Comparison of ENCODE assay signal across 30 cellular contexts in the genomic region with DNA sequence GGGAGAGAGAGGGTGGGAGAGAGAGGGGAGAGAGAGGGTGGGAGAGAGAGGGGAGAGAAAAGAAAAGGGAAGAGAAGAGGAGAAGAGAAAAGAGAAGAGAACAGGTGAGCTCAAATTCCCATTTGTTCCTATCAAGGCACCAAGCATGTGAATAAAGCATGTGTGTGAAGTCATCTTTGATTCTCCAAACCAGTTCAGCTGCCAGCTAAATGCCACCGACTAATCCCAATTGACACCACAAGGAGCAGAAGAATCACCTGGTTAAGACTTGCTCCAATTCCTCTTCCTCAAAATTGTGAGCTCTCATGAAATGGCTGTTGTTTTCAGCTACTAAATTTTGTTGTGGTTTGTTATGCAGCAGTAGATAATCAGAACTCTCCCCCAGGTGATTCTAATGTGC.
"Had no signal": no experiment of that assay in that cellular context is flagged by ENCODE, and none has a peak within 500 bp of the region (broad histone marks: within the 10 kb centered on the region; RNA-seq: fewer than 3 reads in every experiment).

No MANE protein-coding gene starts in this region.

- H3K4me3 Mint-ChIP-seq: activated CD4-positive, alpha-beta memory T cell treated with anti-CD3 and anti-CD28 coated beads for 36 hours; activated CD4-positive, alpha-beta T cell treated with anti-CD3 and anti-CD28 coated beads, Interleukin-2, amount 10 ng/mL, durations not matched to agents 24 days and 14 days; activated naive CD4-positive, alpha-beta T cell treated with anti-CD3 and anti-CD28 coated beads, Interleukin-2, amount 10 ng/mL, durations not matched to agents 7 days and 5 days; activated naive CD8-positive, alpha-beta T cell treated with anti-CD3 and anti-CD28 coated beads, Interleukin-2, amount 10 ng/mL, durations not matched to agents 7 days and 5 days; activated T-helper 1 cell treated with anti-CD3 and anti-CD28 coated beads, Interleukin-12 subunit alpha, Interleukin-12 subunit beta, Interleukin-2, Interleukin-4 antibody, amounts not matched to agents 30 ng/mL and 10 ng/mL and 1 ng/mL, durations not matched to agents 14 hours and 24 hours and 36 hours; brain; immature natural killer cell; memory B cell; natural killer cell had no signal

- H3K27me3 Mint-ChIP-seq: brain had no signal

- H3K9me3 Mint-ChIP-seq: activated CD4-positive, alpha-beta memory T cell treated with anti-CD3 and anti-CD28 coated beads for 36 hours; activated CD4-positive, alpha-beta T cell treated with anti-CD3 and anti-CD28 coated beads, Interleukin-2, amount 10 ng/mL, durations not matched to agents 24 days and 14 days; activated naive CD4-positive, alpha-beta T cell treated with anti-CD3 and anti-CD28 coated beads, Interleukin-2, amount 10 ng/mL, durations not matched to agents 7 days and 5 days; activated T-helper 1 cell treated with anti-CD3 and anti-CD28 coated beads, Interleukin-12 subunit alpha, Interleukin-12 subunit beta, Interleukin-2, Interleukin-4 antibody, amounts not matched to agents 30 ng/mL and 10 ng/mL and 1 ng/mL, durations not matched to agents 14 hours and 24 hours and 36 hours; natural killer cell had no signal

- H3K27ac Mint-ChIP-seq: activated CD4-positive, alpha-beta memory T cell treated with anti-CD3 and anti-CD28 coated beads for 36 hours; activated CD4-positive, alpha-beta T cell treated with anti-CD3 and anti-CD28 coated beads, Interleukin-2, amount 10 ng/mL, durations not matched to agents 24 days and 14 days; activated naive CD4-positive, alpha-beta T cell treated with anti-CD3 and anti-CD28 coated beads, Interleukin-2, amount 10 ng/mL, durations not matched to agents 7 days and 5 days; activated naive CD8-positive, alpha-beta T cell treated with anti-CD3 and anti-CD28 coated beads, Interleukin-2, amount 10 ng/mL, durations not matched to agents 7 days and 5 days; activated T-helper 1 cell treated with anti-CD3 and anti-CD28 coated beads, Interleukin-12 subunit alpha, Interleukin-12 subunit beta, Interleukin-2, Interleukin-4 antibody, amounts not matched to agents 30 ng/mL and 10 ng/mL and 1 ng/mL, durations not matched to agents 14 hours and 24 hours and 36 hours; immature natural killer cell; memory B cell; natural killer cell had no signal

- FAIRE-seq: kidney had no signal

- H3K4me1 ChIP-seq: uterus had no signal

- H3K9me3 ChIP-seq: ascending aorta, heart left ventricle, right atrium auricular region, spleen, testis, uterus had no signal

- H3K27ac ChIP-seq: ascending aorta, coronary artery, right atrium auricular region, testis had no signal

- DNase-seq: activated CD4-positive, alpha-beta memory T cell treated with anti-CD3 and anti-CD28 coated beads for 36 hours; activated CD4-positive, alpha-beta T cell treated with anti-CD3 and anti-CD28 coated beads, Interleukin-2, amount 10 ng/mL, durations not matched to agents 24 days and 14 days; activated CD4-positive, CD25-positive, alpha-beta regulatory T cell treated with anti-CD3 and anti-CD28 coated beads, Interleukin-2, amount 50 U/mL, for 72 hours; activated CD8-positive, alpha-beta memory T cell treated with anti-CD3 and anti-CD28 coated beads, Interleukin-2, amount 50 U/mL, for 4 hours; activated gamma-delta T cell; activated naive CD4-positive, alpha-beta T cell treated with anti-CD3 and anti-CD28 coated beads, Interleukin-2, amount 10 ng/mL, durations not matched to agents 7 days and 5 days; activated naive CD8-positive, alpha-beta T cell treated with anti-CD3 and anti-CD28 coated beads, Interleukin-2, amount 10 ng/mL, durations not matched to agents 7 days and 5 days; activated T-cell treated with anti-CD3 and anti-CD28 coated beads, Interleukin-2, amount 50 U/mL, for 1 hour; dorsolateral prefrontal cortex; effector memory CD4-positive, alpha-beta T cell; foreskin fibroblast; heart left ventricle; hypothalamus; immature natural killer cell; kidney; left colon; midbrain; natural killer cell; spleen; stimulated activated CD4-positive, alpha-beta T cell treated with anti-CD3 and anti-CD28 coated beads, Interleukin-2, amount 100 ng/mL, for 48 hours; stimulated activated naive CD8-positive, alpha-beta T cell treated with anti-CD3 and anti-CD28 coated beads, Interleukin-15, Interleukin-2, amounts not matched to agents 100 U/mL and 50 U/mL, for 24 hours; testis; trophoblast cell; uterus had no signal

- H3K4me3 ChIP-seq: ascending aorta, coronary artery, heart left ventricle, right atrium auricular region, spleen, testis, uterus had no signal

- H3K36me3 ChIP-seq: ascending aorta, heart left ventricle, right atrium auricular region, spleen, uterus had no signal

- H3K27me3 ChIP-seq: ascending aorta, heart left ventricle, right atrium auricular region, testis, uterus had no signal

- H3K36me3 Mint-ChIP-seq: activated CD4-positive, alpha-beta memory T cell treated with anti-CD3 and anti-CD28 coated beads for 36 hours; activated naive CD4-positive, alpha-beta T cell treated with anti-CD3 and anti-CD28 coated beads, Interleukin-2, amount 10 ng/mL, durations not matched to agents 7 days and 5 days; activated naive CD8-positive, alpha-beta T cell treated with anti-CD3 and anti-CD28 coated beads, Interleukin-2, amount 10 ng/mL, durations not matched to agents 7 days and 5 days; brain; immature natural killer cell; memory B cell; natural killer cell had no signal

- ATAC-seq: heart left ventricle; left colon; natural killer cell; stimulated activated naive CD8-positive, alpha-beta T cell treated with anti-CD3 and anti-CD28 coated beads, Interleukin-15, Interleukin-2, amounts not matched to agents 100 U/mL and 50 U/mL, for 24 hours had no signal

- H3K4me1 Mint-ChIP-seq: activated CD4-positive, alpha-beta T cell treated with anti-CD3 and anti-CD28 coated beads, Interleukin-2, amount 10 ng/mL, durations not matched to agents 24 days and 14 days; activated naive CD4-positive, alpha-beta T cell treated with anti-CD3 and anti-CD28 coated beads, Interleukin-2, amount 10 ng/mL, durations not matched to agents 7 days and 5 days; activated naive CD8-positive, alpha-beta T cell treated with anti-CD3 and anti-CD28 coated beads, Interleukin-2, amount 10 ng/mL, durations not matched to agents 7 days and 5 days; immature natural killer cell; memory B cell; natural killer cell had no signal
